16 cellular contexts compared by ENCODE assay signal in genomic region chr11:17898782-17899181, GRCh38.
DNase-seq lines count a peak whose midpoint lies in the region; ATAC-seq and TF ChIP-seq lines count a peak whose summit lies in the region.
"Had no signal": no experiment of that assay in that cellular context is flagged by ENCODE, and none has a peak within 500 bp of the region (broad histone marks: within the 10 kb centered on the region; RNA-seq: fewer than 3 reads in every experiment).

No MANE protein-coding gene starts in this region.

- no peaks in the 10 kb centered on the region for H3K79me1 ChIP-seq in mesendoderm (ENCODE audit: low read length)

- no peak overlapping the region for H3K18ac ChIP-seq in mesendoderm (ENCODE audit: low read length)

- H3K27ac ChIP-seq in GM23338 (ENCODE audit: low read depth) (no peak overlapping the region), PC-3 (ENCODE audit: low read length) (no peak overlapping the region), endodermal cell (ENCODE audit: low read depth, low read length) (no peak overlapping the region), mesendoderm (ENCODE audit: low read depth, low read length) (no peak overlapping the region), upper lobe of left lung (no peak overlapping the region)
- H3K27ac ChIP-seq: BLaER1 treated with 17β-estradiol and CSF1 and Interleukin-3, amounts not matched to agents 10 nM and 100 nM; KMS-11; SJSA1 had no signal

- no peak overlapping the region for H2BK15ac ChIP-seq in mesendoderm (replicated peaks; ENCODE audit: low read depth)

- H3K9ac ChIP-seq in PC-3 (ENCODE audit: low read length) (no peak overlapping the region), endodermal cell (ENCODE audit: extremely low read depth, low read length, poor library complexity, severe bottlenecking) (no peak overlapping the region), mesendoderm (ENCODE audit: low read length) (no peak overlapping the region)
- H3K9ac ChIP-seq: BLaER1 treated with 17β-estradiol and CSF1 and Interleukin-3, amounts not matched to agents 10 nM and 100 nM; KMS-11 had no signal

- peaks cover 1% of the 10 kb centered on the region for H3K27me3 Mint-ChIP-seq in GM23338 (ENCODE audit: insufficient read depth, low read depth, poor library complexity)
- H3K27me3 Mint-ChIP-seq in endodermal cell (ENCODE audit: insufficient read depth), result no peaks in the 10 kb centered on the region
- H3K27me3 Mint-ChIP-seq: T-cell had no signal

- no peak overlapping the region for H4K5ac ChIP-seq in mesendoderm (ENCODE audit: low read length)

- H3K36me3 ChIP-seq in GM23338 (ENCODE audit: insufficient read depth), result no peaks in the 10 kb centered on the region
- H3K36me3 ChIP-seq in PC-3 (ENCODE audit: low read depth, low read length), result no peaks in the 10 kb centered on the region
- H3K36me3 ChIP-seq in endodermal cell (ENCODE audit: control insufficient read depth, insufficient read depth, low read length), result no peaks in the 10 kb centered on the region
- H3K36me3 ChIP-seq in mesendoderm (ENCODE audit: control insufficient read depth, insufficient read depth, low read length), result no peaks in the 10 kb centered on the region
- H3K36me3 ChIP-seq in upper lobe of left lung, result no peaks in the 10 kb centered on the region
- H3K36me3 ChIP-seq: MG63, SJSA1 had no signal

- ATAC-seq in GM23338, result peak; percentile 100
- no peak for ATAC-seq in PC-3
- no peak for ATAC-seq in upper lobe of left lung (ENCODE audit: low FRiP score in 2 of 2)
- ATAC-seq in GM18858 (IDR thresholded peaks at IDR 0.05; ENCODE audit: unreplicated experiment), result no peak
- ATAC-seq: T-cell had no signal

- TF ChIP-seq CTCF in GM23338 (conservative IDR thresholded peaks at IDR 0.05; ENCODE audit: low read depth in 2 of 2), result no peak
- TF ChIP-seq CTCF in PC-3 (conservative IDR thresholded peaks at IDR 0.05; ENCODE audit: low read depth, low read length), result no peak
- no peak for TF ChIP-seq CTCF in endodermal cell (conservative IDR thresholded peaks at IDR 0.05)
- no peak for TF ChIP-seq CTCF in upper lobe of left lung (IDR thresholded peaks at IDR 0.05)

- H3K4me1 Mint-ChIP-seq in GM23338, result peaks cover 5% of the 10 kb centered on the region
- H3K4me1 Mint-ChIP-seq in endodermal cell, result peaks cover 6% of the 10 kb centered on the region

- H3K4me3 Mint-ChIP-seq in GM23338 (no peak overlapping the region), endodermal cell (no peak overlapping the region)
- H3K4me3 Mint-ChIP-seq: T-cell had no signal

- H3K4me1 ChIP-seq in GM23338 (ENCODE audit: insufficient read depth), result 0 out of 2 replicates have a peak, but pooled peaks cover 4% of the 10 kb centered on the region
- H3K4me1 ChIP-seq in PC-3 (ENCODE audit: insufficient read depth, low read length), result no peaks in the 10 kb centered on the region
- H3K4me1 ChIP-seq in endodermal cell (ENCODE audit: control insufficient read depth, insufficient read depth, low read length), result no peaks in the 10 kb centered on the region
- H3K4me1 ChIP-seq in mesendoderm (ENCODE audit: control insufficient read depth, low read depth, low read length), result no peaks in the 10 kb centered on the region
- no peaks in the 10 kb centered on the region for H3K4me1 ChIP-seq in upper lobe of left lung
- H3K4me1 ChIP-seq: BLaER1 treated with 17β-estradiol and CSF1 and Interleukin-3, amounts not matched to agents 10 nM and 100 nM; SJSA1 had no signal

- WGBS in endodermal cell (ENCODE audit: insufficient coverage in 1 of 2, insufficient read length in 1 of 2), 2 experiments, result 40% methylated on average over 3 of the region's 3 CpGs; no CpG with 5 or more reads in 1 of the 2 experiments
- WGBS in mesendoderm (ENCODE audit: extremely low coverage, insufficient coverage, low lambda C conversion rate), result no CpG with 5 or more reads among the region's 3 CpGs
- WGBS in upper lobe of left lung, 2 donors, result 80 to 84% methylated on average over 3 of the region's 3 CpGs

- no peaks in the 10 kb centered on the region for H3F3A ChIP-seq in GM23338 (replicated peaks; ENCODE audit: low read depth)
- no peaks in the 10 kb centered on the region for H3F3A ChIP-seq in PC-3 (ENCODE audit: low read length, unreplicated experiment)

- CTCF ChIA-PET in PC-3 (lab: Charles Lee), result no interaction called here

- POLR2A ChIA-PET in PC-3 (lab: Charles Lee; ENCODE audit: unreplicated experiment), result no interaction called here

- no peak overlapping the region for H3K4ac ChIP-seq in mesendoderm (ENCODE audit: low read depth, low read length)

- H3K27ac Mint-ChIP-seq in GM23338, result 0 out of 2 replicates have a peak overlapping the region, but pooled peaks have one; percentile 15
- H3K27ac Mint-ChIP-seq in endodermal cell, result no peak overlapping the region
- H3K27ac Mint-ChIP-seq: T-cell had no signal

- H3K36me3 Mint-ChIP-seq in GM23338 (ENCODE audit: low read depth) (no peaks in the 10 kb centered on the region), endodermal cell (ENCODE audit: low read depth) (no peaks in the 10 kb centered on the region)

- H4K8ac ChIP-seq in mesendoderm (ENCODE audit: low read depth, low read length), result no peak overlapping the region

- H2BK120ac ChIP-seq in mesendoderm (ENCODE audit: low read depth, low read length), result no peak overlapping the region

- no peak for TF ChIP-seq POLR2A in upper lobe of left lung (IDR thresholded peaks at IDR 0.05)

- no peak overlapping the region for H2AK5ac ChIP-seq in mesendoderm (ENCODE audit: low read length)

- TF ChIP-seq EP300 in upper lobe of left lung (IDR thresholded peaks at IDR 0.05), result no peak

- H3K4me3 ChIP-seq in GM23338, result no peak overlapping the region
- H3K4me3 ChIP-seq in PC-3 (ENCODE audit: low read length), result no peak overlapping the region
- no peak overlapping the region for H3K4me3 ChIP-seq in endodermal cell (ENCODE audit: low read length)
- H3K4me3 ChIP-seq in mesendoderm (ENCODE audit: low read length), result no peak overlapping the region
- no peak overlapping the region for H3K4me3 ChIP-seq in upper lobe of left lung
- H3K4me3 ChIP-seq: BLaER1 treated with 17β-estradiol and CSF1 and Interleukin-3, amounts not matched to agents 10 nM and 100 nM; MG63; SJSA1 had no signal

- H2BK5ac ChIP-seq in mesendoderm (ENCODE audit: low read length), result no peak overlapping the region

- H2AFZ ChIP-seq in GM23338 (no peak overlapping the region), PC-3 (ENCODE audit: low read length) (no peak overlapping the region)

- intact Hi-C loops in PC-3 (cut with micrococcal nuclease), result no loop called here

- H3K4me2 ChIP-seq in GM23338 (no peak overlapping the region), PC-3 (ENCODE audit: low read length) (no peak overlapping the region), mesendoderm (ENCODE audit: low read length) (no peak overlapping the region)
- H3K4me2 ChIP-seq: BLaER1 treated with 17β-estradiol and CSF1 and Interleukin-3, amounts not matched to agents 10 nM and 100 nM; KMS-11 had no signal

- no peaks in the 10 kb centered on the region for H3K27me3 ChIP-seq in GM23338 (ENCODE audit: insufficient read depth)
- no peaks in the 10 kb centered on the region for H3K27me3 ChIP-seq in PC-3 (ENCODE audit: low read length)
- no peaks in the 10 kb centered on the region for H3K27me3 ChIP-seq in endodermal cell (ENCODE audit: control insufficient read depth, insufficient read depth, low read length, poor library complexity, severe bottlenecking)
- H3K27me3 ChIP-seq in mesendoderm (ENCODE audit: insufficient read depth, low read length, poor library complexity), result no peaks in the 10 kb centered on the region
- H3K27me3 ChIP-seq in upper lobe of left lung, result no peaks in the 10 kb centered on the region
- H3K27me3 ChIP-seq: BLaER1 treated with 17β-estradiol and CSF1 and Interleukin-3, amounts not matched to agents 10 nM and 100 nM; MG63; SJSA1 had no signal

- no peaks in the 10 kb centered on the region for H3K9me2 ChIP-seq in GM23338 (ENCODE audit: insufficient read depth)
- no peaks in the 10 kb centered on the region for H3K9me2 ChIP-seq in PC-3 (replicated peaks; ENCODE audit: low read length)

- H3K9me3 ChIP-seq in PC-3 (ENCODE audit: low read length) (no peaks in the 10 kb centered on the region), endodermal cell (ENCODE audit: control insufficient read depth, low read length) (no peaks in the 10 kb centered on the region), upper lobe of left lung (no peaks in the 10 kb centered on the region)
- H3K9me3 ChIP-seq: BLaER1 treated with 17β-estradiol and CSF1 and Interleukin-3, amounts not matched to agents 10 nM and 100 nM; MG63; SJSA1 had no signal

- H3K79me2 ChIP-seq in GM23338 (replicated peaks; ENCODE audit: insufficient read depth), result no peaks in the 10 kb centered on the region
- no peaks in the 10 kb centered on the region for H3K79me2 ChIP-seq in PC-3 (ENCODE audit: low read length)
- H3K79me2 ChIP-seq in mesendoderm (ENCODE audit: control insufficient read depth, insufficient read depth, low read length), result no peaks in the 10 kb centered on the region

- DNase-seq in GM23338 (ENCODE audit: low spot score) (peak; percentile 82), PC-3 (peak; percentile 10), endodermal cell (peak; percentile 79), mesendoderm (peak; percentile 88), upper lobe of left lung (no peak), DMS79 treated with DMSO at 0.1 percent for 48 hours (lab: John Stamatoyannopoulos, UW) (no peak)
- DNase-seq: MG63, NCI-H1092 treated with DMSO at 0.1 percent for 48 hours, NCI-H1694 treated with DMSO at 0.1 percent for 48 hours, NCI-H446 treated with DMSO at 0.1 percent for 48 hours, NCI-H774, T-cell had no signal

- no TSS peak for BruUV-seq in PC-3 (replicated peaks; lab: Mats Ljungman, UMichigan)

- no peaks in the 10 kb centered on the region for H3K9me3 Mint-ChIP-seq in GM23338
- H3K9me3 Mint-ChIP-seq in endodermal cell, result no peaks in the 10 kb centered on the region
- H3K9me3 Mint-ChIP-seq: T-cell had no signal

- H3K23ac ChIP-seq in mesendoderm (ENCODE audit: low read length), result no peak overlapping the region

- H3K56ac ChIP-seq in mesendoderm (ENCODE audit: low read length), result no peak overlapping the region

- H4K20me1 ChIP-seq in GM23338 (replicated peaks; ENCODE audit: insufficient read depth), result no peaks in the 10 kb centered on the region; the same call in 1 of the 2 replicates
- no peaks in the 10 kb centered on the region for H4K20me1 ChIP-seq in PC-3 (ENCODE audit: low read length)
- H4K20me1 ChIP-seq: BLaER1 treated with 17β-estradiol and CSF1 and Interleukin-3, amounts not matched to agents 10 nM and 100 nM had no signal

TF ChIP-seq in GM23338, 12 proteins besides CTCF, POLR2A, EP300 and RAD21 (continues in another document):
- TF ChIP-seq CREB1 (CRISPR knock-in tag; IDR thresholded peaks at IDR 0.05; ENCODE audit: low read depth), result no peak
- no peak for TF ChIP-seq STAT1 (IDR thresholded peaks at IDR 0.05; ENCODE audit: unreplicated experiment)
- no peak for TF ChIP-seq JUNB (IDR thresholded peaks at IDR 0.05; ENCODE audit: unreplicated experiment)

Comparison
In these comparisons a context has a peak if more than half of its experiments do, and no peak if none do; other contexts are left out.
1. DNase-seq: peak in GM23338 (single experiment), PC-3 (single experiment), endodermal cell (single experiment) and mesendoderm (single experiment); none in upper lobe of left lung (0 of 2) and DMS79 treated with DMSO at 0.1 percent for 48 hours (single experiment).